ENCODE assay signal across 18 cellular contexts in genomic region chr5:132053483-132053882, GRCh38. TPM values are rescaled to one million over a fixed set of nuclear protein-coding genes. Genes with fewer than 3 reads are reported as not detected.
"Had no signal": no experiment of that assay in that cellular context is flagged by ENCODE, and none has a peak within 500 bp of the region (broad histone marks: within the 10 kb centered on the region; RNA-seq: fewer than 3 reads in every experiment).

No MANE protein-coding gene starts in this region.

- H3K4me1 Mint-ChIP-seq: naive B cell; stimulated activated naive B cell treated with anti-CD40 and anti-IgM and Interleukin-4, amounts not matched to agents 10 μg/mL and 1 μg/mL and 100 μg/mL, for 72 hours had no signal

- H3K27me3 ChIP-seq: cardiac muscle cell, right lobe of liver had no signal

- H3K36me3 ChIP-seq: cardiac muscle cell, lower lobe of right lung, neutrophil, right lobe of liver had no signal

- H3K27me3 Mint-ChIP-seq: activated CD4-positive, alpha-beta memory T cell treated with anti-CD3 and anti-CD28 coated beads for 36 hours had no signal

- H3K36me3 Mint-ChIP-seq: activated CD4-positive, alpha-beta memory T cell treated with anti-CD3 and anti-CD28 coated beads for 36 hours; naive B cell; stimulated activated naive B cell treated with anti-CD40 and anti-IgM and Interleukin-4, amounts not matched to agents 10 μg/mL and 1 μg/mL and 100 μg/mL, for 72 hours had no signal

- DNase-seq: activated CD4-positive, alpha-beta memory T cell treated with anti-CD3 and anti-CD28 coated beads for 36 hours; activated CD4-positive, CD25-positive, alpha-beta regulatory T cell treated with anti-CD3 and anti-CD28 coated beads, Interleukin-2, amount 50 U/mL, for 72 hours; activated T-cell treated with anti-CD3 and anti-CD28 coated beads, Interleukin-2, amount 50 U/mL, for 72 hours; erythroblast; hippocampal formation; lower lobe of right lung; midbrain; naive B cell; stimulated activated CD4-positive, alpha-beta T cell treated with anti-CD3 and anti-CD28 coated beads, Interleukin-1b, Interleukin-23, amount 100 ng/mL, for 48 hours; stimulated activated naive B cell treated with anti-CD40 and anti-IgM and Interleukin-4, amounts not matched to agents 10 μg/mL and 1 μg/mL and 100 μg/mL, for 72 hours; substantia nigra; trophoblast cell had no signal

- ATAC-seq: activated T-cell treated with anti-CD3 and anti-CD28 coated beads, Interleukin-2, amount 50 U/mL, for 72 hours; lower lobe of right lung; right lobe of liver; stimulated activated naive B cell treated with anti-CD40 and anti-IgM and Interleukin-4, amounts not matched to agents 10 μg/mL and 1 μg/mL and 100 μg/mL, for 72 hours had no signal

- H3K9me3 Mint-ChIP-seq: activated CD4-positive, alpha-beta memory T cell treated with anti-CD3 and anti-CD28 coated beads for 36 hours; activated T-cell treated with anti-CD3 and anti-CD28 coated beads, Interleukin-2, amount 50 U/mL, for 72 hours; dendritic cell treated with granulocyte-macrophage colony-stimulating factor and Interleukin-4, amounts not matched to agents 40 ng/mL and 50 ng/mL, for 4 days; naive B cell; stimulated activated naive B cell treated with anti-CD40 and anti-IgM and Interleukin-4, amounts not matched to agents 10 μg/mL and 1 μg/mL and 100 μg/mL, for 72 hours had no signal

- H3K27ac ChIP-seq: cardiac muscle cell, lower lobe of right lung, neutrophil, right lobe of liver had no signal

- H3K4me3 ChIP-seq: cardiac muscle cell, lower lobe of right lung, right lobe of liver had no signal

- H3K4me1 ChIP-seq: lower lobe of right lung, right lobe of liver had no signal

- H3K4me3 Mint-ChIP-seq: activated CD4-positive, alpha-beta memory T cell treated with anti-CD3 and anti-CD28 coated beads for 36 hours; activated T-cell treated with anti-CD3 and anti-CD28 coated beads, Interleukin-2, amount 50 U/mL, for 72 hours; dendritic cell treated with granulocyte-macrophage colony-stimulating factor and Interleukin-4, amounts not matched to agents 40 ng/mL and 50 ng/mL, for 4 days; naive B cell; stimulated activated naive B cell treated with anti-CD40 and anti-IgM and Interleukin-4, amounts not matched to agents 10 μg/mL and 1 μg/mL and 100 μg/mL, for 72 hours had no signal

- H3K27ac Mint-ChIP-seq: activated CD4-positive, alpha-beta memory T cell treated with anti-CD3 and anti-CD28 coated beads for 36 hours; activated T-cell treated with anti-CD3 and anti-CD28 coated beads, Interleukin-2, amount 50 U/mL, for 72 hours; dendritic cell treated with granulocyte-macrophage colony-stimulating factor and Interleukin-4, amounts not matched to agents 40 ng/mL and 50 ng/mL, for 4 days; naive B cell; progenitor cell of endocrine pancreas; stimulated activated naive B cell treated with anti-CD40 and anti-IgM and Interleukin-4, amounts not matched to agents 10 μg/mL and 1 μg/mL and 100 μg/mL, for 72 hours had no signal

- H3K9me3 ChIP-seq: lower lobe of right lung, neutrophil, right lobe of liver had no signal

RNA-seq across cellular contexts. Expression of gene IL3, which starts 7.0 kb away (rescaled TPM):
- total RNA-seq: cardiac muscle cell, lower lobe of right lung, progenitor cell of endocrine pancreas, right lobe of liver had no signal
- polyA plus RNA-seq: adipose tissue, cardiac muscle cell had no signal

RNA-seq across cellular contexts. Expression of gene CSF2, which starts 20.1 kb away (rescaled TPM):
- total RNA-seq: cardiac muscle cell, progenitor cell of endocrine pancreas, right lobe of liver had no signal
- polyA plus RNA-seq: cardiac muscle cell had no signal
